In genomic region chr3:69738859-69739203, GRCh38 we compare ENCODE assay signal across 8 cellular contexts. TPM values are rescaled to one million over a fixed set of nuclear protein-coding genes. Genes with fewer than 3 reads are reported as not detected.
DNase-seq lines count a peak whose midpoint lies in the region; ATAC-seq and TF ChIP-seq lines count a peak whose summit lies in the region.

No MANE protein-coding gene starts in this region.

- H3K27me3 ChIP-seq in HAP-1 (ENCODE audit: low read depth) (no peaks in the 10 kb centered on the region; the same call in 1 of the 2 replicates), heart right ventricle (peaks cover 0 to 6% (median 0%) of the 10 kb centered on the region in 7 donors), sigmoid colon (no peaks in the 10 kb centered on the region)

- TF ChIP-seq EP300 in sigmoid colon (IDR thresholded peaks at IDR 0.05) = no peak

- H3K27ac Mint-ChIP-seq in WTC11 = no peak overlapping the region

- H3K27ac ChIP-seq in heart right ventricle (peak overlapping the region; percentile 65 to 96 (median 92)), sigmoid colon (peak overlapping the region; percentile 85 to 93 (median 90))

- peaks cover 3% of the 10 kb centered on the region; the same call in 1 of the 2 replicates for H3K4me1 ChIP-seq in HAP-1
- H3K4me1 ChIP-seq in heart right ventricle = peaks cover 0 to 49% (median 14%) of the 10 kb centered on the region in 9 donors
- H3K4me1 ChIP-seq in sigmoid colon = peaks cover 0 to 45% (median 35%) of the 10 kb centered on the region in 4 donors

- H3K4me1 Mint-ChIP-seq in WTC11 = peaks cover 21% of the 10 kb centered on the region

- TF ChIP-seq POLR2A in sigmoid colon (IDR thresholded peaks at IDR 0.05) (no peak), GM18505 (IDR thresholded peaks at IDR 0.05; ENCODE audit: borderline replicate concordance, extremely low read depth, insufficient read depth, insufficient read length) (no peak)

- WGBS in heart right ventricle, 2 donors = 0 to 1% methylated on average over 12 of the region's 12 CpGs
- WGBS in sigmoid colon, 2 donors = 1% methylated on average over 12 of the region's 12 CpGs

- intact Hi-C loops in heart right ventricle (cut with DNase I) (loop anchor here in 3 of 10 donors (5.0 kb wide), 3 partner anchors 42 to 48 kb away; no protein-coding TSS in a partner anchor), sigmoid colon (cut with DNase I) (loop anchor here (5.0 kb wide), 2 partner anchors 47 to 208 kb away; no protein-coding TSS in a partner anchor)

- H3K27me3 Mint-ChIP-seq in WTC11 (ENCODE audit: low read depth) = peaks cover 63% of the 10 kb centered on the region

- TF ChIP-seq CTCF in WTC11 (IDR thresholded peaks at IDR 0.05) (no peak), heart right ventricle (IDR thresholded peaks at IDR 0.05) (no peak), sigmoid colon (IDR thresholded peaks at IDR 0.05) (no peak)

- no peaks in the 10 kb centered on the region for H3K9me3 Mint-ChIP-seq in WTC11

- H3K9me3 ChIP-seq in HAP-1 = no peaks in the 10 kb centered on the region
- H3K9me3 ChIP-seq in heart right ventricle = no peaks in the 10 kb centered on the region
- no peaks in the 10 kb centered on the region for H3K9me3 ChIP-seq in sigmoid colon

- DNase-seq in HAP-1 (ENCODE audit: low spot score in 2 of 2) (no peak), WTC11 (ENCODE audit: low spot score) (no peak), heart right ventricle (no peak), sigmoid colon (peak; percentile 67), NCI-H82 (lab: John Stamatoyannopoulos, UW) (no peak)
- DNase-seq in effector CD8-positive, alpha-beta T cell (lab: John Stamatoyannopoulos, UW) = no peak
- DNase-seq in stimulated activated CD4-positive, alpha-beta T cell treated with anti-CD3 and anti-CD28 coated beads, Interleukin-1b, Interleukin-23, amount 100 ng/mL, for 48 hours = no peak

- H3K4me3 ChIP-seq in HAP-1 (peak overlapping the region; percentile 68), heart right ventricle (peak overlapping the region; percentile 33 to 98 (median 92)), sigmoid colon (peak overlapping the region; percentile 80 to 94 (median 86))

- CTCF ChIA-PET in WTC11 (lab: Charles Lee) = interaction anchor here (0.6 to 1.9 kb wide), 6 partner anchors 20 to 433 kb away, joined by 3 to 11 read pairs (median 4); no protein-coding TSS in a partner anchor

- in situ Hi-C loops in HAP-1 (cut with MboI; ENCODE audit: low sequenced_read_pairs) = no loop called here

- H3K36me3 ChIP-seq in HAP-1 (replicated peaks) = no peaks in the 10 kb centered on the region
- no peaks in the 10 kb centered on the region for H3K36me3 ChIP-seq in heart right ventricle
- H3K36me3 ChIP-seq in sigmoid colon = no peaks in the 10 kb centered on the region

- POLR2A ChIA-PET in WTC11 (lab: Charles Lee) = interaction anchor here (1.0 to 1.1 kb wide), 2 partner anchors 20 to 52 kb away, joined by 4 to 7 read pairs; no protein-coding TSS in a partner anchor

- H3K36me3 Mint-ChIP-seq in WTC11 = no peaks in the 10 kb centered on the region

- H3K4me3 Mint-ChIP-seq in WTC11 = peak overlapping the region; percentile 71

- no peak for ATAC-seq in WTC11
- ATAC-seq in heart right ventricle = peak; percentile 2 to 43 (median 36)
- ATAC-seq in GM18505 (IDR thresholded peaks at IDR 0.05; ENCODE audit: unreplicated experiment) = no peak

TF ChIP-seq in WTC11, 78 proteins besides CTCF, POLR2A, EP300 and RAD21:
- TF ChIP-seq NFYB (CRISPR knock-in tag; conservative IDR thresholded peaks at IDR 0.05; ENCODE audit: low read depth) = 0 out of 2 replicates have a peak, but pooled peaks have one; percentile 2
- TF ChIP-seq, protein P1, sequence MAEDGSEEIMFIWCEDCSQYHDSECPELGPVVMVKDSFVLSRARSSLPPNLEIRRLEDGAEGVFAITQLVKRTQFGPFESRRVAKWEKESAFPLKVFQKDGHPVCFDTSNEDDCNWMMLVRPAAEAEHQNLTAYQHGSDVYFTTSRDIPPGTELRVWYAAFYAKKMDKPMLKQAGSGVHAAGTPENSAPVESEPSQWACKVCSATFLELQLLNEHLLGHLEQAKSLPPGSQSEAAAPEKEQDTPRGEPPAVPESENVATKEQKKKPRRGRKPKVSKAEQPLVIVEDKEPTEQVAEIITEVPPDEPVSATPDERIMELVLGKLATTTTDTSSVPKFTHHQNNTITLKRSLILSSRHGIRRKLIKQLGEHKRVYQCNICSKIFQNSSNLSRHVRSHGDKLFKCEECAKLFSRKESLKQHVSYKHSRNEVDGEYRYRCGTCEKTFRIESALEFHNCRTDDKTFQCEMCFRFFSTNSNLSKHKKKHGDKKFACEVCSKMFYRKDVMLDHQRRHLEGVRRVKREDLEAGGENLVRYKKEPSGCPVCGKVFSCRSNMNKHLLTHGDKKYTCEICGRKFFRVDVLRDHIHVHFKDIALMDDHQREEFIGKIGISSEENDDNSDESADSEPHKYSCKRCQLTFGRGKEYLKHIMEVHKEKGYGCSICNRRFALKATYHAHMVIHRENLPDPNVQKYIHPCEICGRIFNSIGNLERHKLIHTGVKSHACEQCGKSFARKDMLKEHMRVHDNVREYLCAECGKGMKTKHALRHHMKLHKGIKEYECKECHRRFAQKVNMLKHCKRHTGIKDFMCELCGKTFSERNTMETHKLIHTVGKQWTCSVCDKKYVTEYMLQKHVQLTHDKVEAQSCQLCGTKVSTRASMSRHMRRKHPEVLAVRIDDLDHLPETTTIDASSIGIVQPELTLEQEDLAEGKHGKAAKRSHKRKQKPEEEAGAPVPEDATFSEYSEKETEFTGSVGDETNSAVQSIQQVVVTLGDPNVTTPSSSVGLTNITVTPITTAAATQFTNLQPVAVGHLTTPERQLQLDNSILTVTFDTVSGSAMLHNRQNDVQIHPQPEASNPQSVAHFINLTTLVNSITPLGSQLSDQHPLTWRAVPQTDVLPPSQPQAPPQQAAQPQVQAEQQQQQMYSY (CRISPR knock-in tag; IDR thresholded peaks at IDR 0.05) = no peak

RNA-seq across cellular contexts. Expression of gene MITF, which starts 0.4 kb away (rescaled TPM):
- total RNA-seq in WTC11 (2021) (0.44 to 1.3 TPM (median 1.3 TPM) in 3 replicates), heart right ventricle (100 to 1,000 TPM in 1 of 10 donors, 10 to 100 TPM in 9; 53.7 to 101 (median 87.0) TPM), sigmoid colon (10 to 100 TPM; 65.4 to 73.2 (median 67.1) TPM)
- polyA plus RNA-seq in heart right ventricle (10 to 100 TPM; 15.1 to 24.3 TPM), sigmoid colon (1 to 10 TPM; 2.1 to 6.0 (median 2.9) TPM)

Comparison
In these comparisons a context has a peak if more than half of its experiments do, and no peak if none do; other contexts are left out.
1. ATAC-seq: peak in heart right ventricle (8 of 8); none in WTC11 (single experiment) and GM18505 (single experiment).
2. RNA of gene MITF, which starts 0.4 kb away (total RNA-seq): 53.7 to 101 TPM in heart right ventricle and 65.4 to 73.2 TPM in sigmoid colon; 0.44 to 1.3 TPM in WTC11; every median in the first group is over 10 times any median in the second.
3. Peak in every context shown above with its lines, with median percentiles within 50 percentile points of each other: H3K4me3 ChIP-seq.